ENCODE assay signal across 11 cellular contexts in the genomic region with DNA sequence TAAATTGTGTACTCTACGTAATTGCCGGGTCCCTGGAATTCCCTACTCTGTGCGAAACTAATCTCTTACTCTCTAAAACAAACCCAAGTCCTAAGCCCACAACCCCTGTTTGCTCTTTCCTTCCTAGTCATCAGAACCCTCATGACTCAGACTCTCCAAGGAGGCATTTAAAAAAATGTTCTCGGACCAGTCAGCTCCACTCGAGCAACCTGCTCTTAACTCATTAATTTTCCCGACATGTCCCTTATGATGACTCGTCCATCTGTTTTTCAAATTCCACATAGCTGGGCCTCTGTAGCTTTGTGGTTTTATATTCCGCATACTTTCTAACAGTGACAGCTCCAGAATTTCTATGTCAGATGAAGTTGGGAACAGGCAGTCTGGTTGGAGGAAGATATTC. TPM values are rescaled to one million over a fixed set of nuclear protein-coding genes. Genes with fewer than 3 reads are reported as not detected.
DNase-seq lines count a peak whose midpoint lies in the region; ATAC-seq lines count a peak whose summit lies in the region.
"Had no signal": no experiment of that assay in that cellular context is flagged by ENCODE, and none has a peak within 500 bp of the region (broad histone marks: within the 10 kb centered on the region; RNA-seq: fewer than 3 reads in every experiment).

No MANE protein-coding gene starts in this region.

- DNase-seq in GM03348 (ENCODE audit: low spot score) (peak; percentile 61), RKO (ENCODE audit: low spot score) (peak; percentile 68), renal cortical epithelial cell (ENCODE audit: low read depth) (peak; percentile 99), Kasumi-1 (lab: John Stamatoyannopoulos, UW) (no peak), NCI-H2171 treated with DMSO at 0.1 percent for 48 hours (lab: John Stamatoyannopoulos, UW) (no peak), NCI-H2196 (lab: John Stamatoyannopoulos, UW; ENCODE audit: unreplicated experiment) (no peak)
- DNase-seq: activated T-cell treated with anti-CD3 and anti-CD28 coated beads, Interleukin-2, amount 50 U/mL, for 48 hours; effector CD8-positive, alpha-beta T cell; stimulated activated naive CD4-positive, alpha-beta T cell had no signal

- ATAC-seq in esophagus mucosa, result peak; percentile 72
- ATAC-seq in GM18858 (IDR thresholded peaks at IDR 0.05; ENCODE audit: unreplicated experiment), result no peak

RNA-seq across cellular contexts. Expression of gene MUC22, which starts 2.6 kb away (rescaled TPM):
- total RNA-seq in esophagus mucosa (0.88 TPM), renal cortical epithelial cell (0.15 TPM in 1 of 2 replicates, not detected in the other)

RNA-seq across cellular contexts. Expression of gene MUC21, which starts 24.2 kb away (rescaled TPM):
- total RNA-seq in esophagus mucosa, result 721 TPM
- total RNA-seq in renal cortical epithelial cell, result not detected in 2 replicates

Comparison
In these comparisons a context has a peak if more than half of its experiments do, and no peak if none do; other contexts are left out.
1. DNase-seq: peak in GM03348 (single experiment), RKO (single experiment) and renal cortical epithelial cell (single experiment); none in Kasumi-1 (0 of 2), NCI-H2171 treated with DMSO at 0.1 percent for 48 hours (single experiment) and NCI-H2196 (single experiment).
2. RNA of gene MUC21, which starts 24.2 kb away (total RNA-seq): 721 TPM in esophagus mucosa (single experiment); not detected in renal cortical epithelial cell; every median in the first group is over 100 times any median in the second.